ENCODE assay signal across 18 cellular contexts in the genomic region with DNA sequence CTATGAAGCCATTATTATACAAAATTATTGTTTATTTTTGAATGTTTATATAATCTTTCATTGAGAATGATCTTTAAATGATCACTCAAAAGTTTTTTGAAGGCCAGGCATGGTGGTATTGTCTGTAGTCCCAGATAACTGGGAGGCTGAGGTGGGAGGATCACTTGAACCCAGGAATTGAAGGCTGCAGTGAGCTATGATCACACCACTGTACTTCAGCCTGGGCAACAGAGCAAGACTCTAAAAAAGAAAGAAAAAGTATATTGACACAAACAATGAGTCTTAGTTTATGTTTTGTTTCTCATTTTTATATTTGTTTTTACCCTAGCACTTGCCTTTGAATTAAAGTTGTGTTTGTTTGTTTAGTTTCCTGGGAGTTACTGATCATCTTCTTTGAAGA. TPM values are rescaled to one million over a fixed set of nuclear protein-coding genes. Genes with fewer than 3 reads are reported as not detected.
DNase-seq lines count a peak whose midpoint lies in the region; ATAC-seq, FAIRE-seq and TF ChIP-seq lines count a peak whose summit lies in the region.
"Had no signal": no experiment of that assay in that cellular context is flagged by ENCODE, and none has a peak within 500 bp of the region (broad histone marks: within the 10 kb centered on the region; RNA-seq: fewer than 3 reads in every experiment).

No MANE protein-coding gene starts in this region.

- H3K9ac ChIP-seq in K562 (ENCODE audit: insufficient read depth in 1 of 2, low read depth in 2 of 2, low read length in 2 of 2), result no peak overlapping the region

- ATAC-seq in K562 (no peak), HG03565 (IDR thresholded peaks at IDR 0.05; ENCODE audit: unreplicated experiment) (no peak), GM21786 (IDR thresholded peaks at IDR 0.05; ENCODE audit: unreplicated experiment) (no peak)

- in situ Hi-C loops in K562 (cut with MboI), result loop anchor here (10.0 kb wide), 1 partner anchor 262 kb away; no protein-coding TSS in a partner anchor

- H4K20me1 ChIP-seq in K562 (replicated peaks; ENCODE audit: control insufficient read depth, insufficient read depth, low read length), result no peaks in the 10 kb centered on the region

- intact Hi-C loops in K562 (cut with micrococcal nuclease), result loop anchor here (10.0 kb wide), 1 partner anchor 262 kb away; no protein-coding TSS in a partner anchor

- H3K27ac ChIP-seq in AG04450 (ENCODE audit: low read depth, low read length) (no peak overlapping the region), K562 (ENCODE audit: extremely low read depth, low read depth, low read length) (no peak overlapping the region)

- no peak overlapping the region for H2AFZ ChIP-seq in K562 (ENCODE audit: low read depth, low read length)

- H3K4me1 Mint-ChIP-seq in HFFc6 (ENCODE audit: low read depth) (peaks cover 26% of the 10 kb centered on the region), neural crest cell (peaks cover 21% of the 10 kb centered on the region)

- TF ChIP-seq RAD21 in K562 (CRISPR knock-in tag; conservative IDR thresholded peaks at IDR 0.05 in 1 of 2, IDR thresholded peaks at IDR 0.05 in 1 of 2), result no peak

- H3K4me3 ChIP-seq in AG04450 (ENCODE audit: low read depth, low read length) (peak overlapping the region; percentile 66), K562 (no peak overlapping the region)

- no peak for TF ChIP-seq POLR2A in K562 (conservative IDR thresholded peaks at IDR 0.05)

- H3K27ac Mint-ChIP-seq in HFFc6 (peak overlapping the region; percentile 75), neural crest cell (ENCODE audit: unreplicated experiment) (no peak overlapping the region)
- H3K27ac Mint-ChIP-seq: CD14-positive monocyte had no signal

- TF ChIP-seq CTCF in AG04450 (IDR thresholded peaks at IDR 0.05; ENCODE audit: low read depth, low read length) (no peak), HFFc6 (IDR thresholded peaks at IDR 0.05) (no peak), K562 (IDR thresholded peaks at IDR 0.05 in 2 of 3, conservative IDR thresholded peaks at IDR 0.05 in 1 of 3; ENCODE audit: insufficient read depth in 2 of 3, low read depth in 1 of 3, low read length in 3 of 3) (no peak), neural crest cell (conservative IDR thresholded peaks at IDR 0.05) (no peak)

- H3K27me3 ChIP-seq in AG04450 (ENCODE audit: control insufficient read depth, insufficient read depth, low read length), result no peaks in the 10 kb centered on the region
- H3K27me3 ChIP-seq in K562 (ENCODE audit: control insufficient read depth in 2 of 2, insufficient read depth in 2 of 2, low read length in 2 of 2), result no peaks in the 10 kb centered on the region

- H3K9me1 ChIP-seq in K562 (ENCODE audit: control insufficient read depth, insufficient read depth, low read length), result no peaks in the 10 kb centered on the region

- POLR2A ChIA-PET in AG04450 (lab: Yijun Ruan, JAX) (interaction anchor here (0.7 kb wide), 1 partner anchor 26 kb away, joined by 3 read pairs; no protein-coding TSS in a partner anchor), K562 (lab: Yijun Ruan, JAX) (interaction anchor here (0.6 to 1.4 kb wide), 3 partner anchors 10 to 295 kb away, joined by 3 to 6 read pairs (median 5); no protein-coding TSS in a partner anchor)

- H3K36me3 ChIP-seq in K562 (ENCODE audit: control insufficient read depth, insufficient read depth, low read length), result peaks cover 39% of the 10 kb centered on the region

- peaks cover 33% of the 10 kb centered on the region; the same call in 1 of the 2 replicates for H3K36me3 Mint-ChIP-seq in HFFc6 (ENCODE audit: low read depth)
- H3K36me3 Mint-ChIP-seq in neural crest cell (ENCODE audit: low read depth), result peaks cover 11% of the 10 kb centered on the region

- TF ChIP-seq EP300 in K562 (IDR thresholded peaks at IDR 0.05; ENCODE audit: low read length), result no peak

- H3K4me3 Mint-ChIP-seq in HFFc6 (peak overlapping the region; percentile 48), neural crest cell (peak overlapping the region; percentile 75)
- H3K4me3 Mint-ChIP-seq: CD14-positive monocyte had no signal

- FAIRE-seq in K562 (lab: Jason Lieb, UNC), result peak; percentile 35

- no peaks in the 10 kb centered on the region; the same call in 1 of the 2 replicates for H3K27me3 Mint-ChIP-seq in HFFc6 (ENCODE audit: insufficient read depth)
- no peaks in the 10 kb centered on the region for H3K27me3 Mint-ChIP-seq in neural crest cell (ENCODE audit: low read depth)

- peaks cover 4% of the 10 kb centered on the region; the same call in 1 of the 2 replicates for H3K9me3 ChIP-seq in AG04450 (ENCODE audit: control insufficient read depth, insufficient read depth, low read length)
- 0 out of 2 replicates have a peak, but pooled peaks cover 7% of the 10 kb centered on the region for H3K9me3 ChIP-seq in K562 (replicated peaks; ENCODE audit: control insufficient read depth, insufficient read depth, low read depth, low read length)

- no TSS peak for BruUV-seq in K562 (replicated peaks; lab: Mats Ljungman, UMichigan)

- H3K9me3 Mint-ChIP-seq in HFFc6 (no peaks in the 10 kb centered on the region), neural crest cell (no peaks in the 10 kb centered on the region)

- no peak for DNase-seq in AG04450 (ENCODE audit: low read depth, low spot score)
- DNase-seq in HFFc6, result no peak
- no peak for DNase-seq in K562 (ENCODE audit: extremely low read depth in 1 of 4, low spot score in 3 of 4)
- DNase-seq in neural crest cell (ENCODE audit: low read depth, low spot score), result no peak
- DNase-seq in 8988T, result no peak
- no peak for DNase-seq in ecto neural progenitor cell (ENCODE audit: low spot score)
- DNase-seq: AML-193, COR-L47, DMS153, GOT3, KG1, NCI-H1048, NCI-H146, NCI-H2081, NCI-H774 had no signal

- CTCF ChIA-PET in AG04450 (lab: Charles Lee) (interaction anchor here (0.8 kb wide), 1 partner anchor 38 kb away, joined by 5 read pairs; no protein-coding TSS in a partner anchor), K562 (lab: Yijun Ruan, JAX; ENCODE audit: low intra/inter-chr PET ratio) (no interaction called here)

- peaks cover 27% of the 10 kb centered on the region for H3K79me2 ChIP-seq in K562 (ENCODE audit: control insufficient read depth, insufficient read depth, low read length)

- peaks cover 18% of the 10 kb centered on the region in 2 experiments for H3K4me1 ChIP-seq in K562 (replicated peaks in 1 of 2; ENCODE audit: control insufficient read depth in 2 of 2, insufficient read depth in 2 of 2, low read length in 2 of 2)

- no peak overlapping the region for H3K4me2 ChIP-seq in K562 (ENCODE audit: insufficient read depth, low read length)

TF ChIP-seq in K562, 482 proteins besides CTCF, POLR2A, EP300 and RAD21 (continues in another document):
- TF ChIP-seq BCOR (IDR thresholded peaks at IDR 0.05) (peak; percentile 84), ZBTB12 (CRISPR knock-in tag; IDR thresholded peaks at IDR 0.05) (no peak)

RNA-seq across cellular contexts. Expression of gene TWSG1, which starts 2.3 kb away (rescaled TPM):
- polyA plus RNA-seq in AG04450 (2011; rRNA removed) (301 and 328 TPM in 2 replicates), K562 (2011; rRNA removed) (37.2 and 43.3 TPM in 2 replicates), K562 (2014; fragmentation: Illumina TruSeq; extraction: Trizol) (21.3 and 25.1 TPM in 2 replicates), K562 (2014; fragmentation: Nextera tagmentation; extraction: Ambion mirVana) (10 to 100 TPM; 10.4 to 11.3 TPM), K562 (2014; rRNA removed) (16.6 TPM in 2 replicates)
- 368 and 380 TPM in 2 replicates for polyA minus RNA-seq in AG04450 (2011; rRNA and poly(A)+ RNA removed)
- 100 to 1,000 TPM; 119 to 153 (median 138) TPM for total RNA-seq in HFFc6 (2021; fragmentation: NEBNext Ultra II Directional; extraction: Animal tissue kit (Norgen Biotek cat#: 25700))
- 26.0 and 36.6 TPM in 2 replicates for total RNA-seq in K562 (2011; cell fraction: chromatin; rRNA removed; ENCODE audit: low replicate concordance)
- total RNA-seq in K562 (2011; cell fraction: nucleolus; rRNA removed), result 21.5 and 28.8 TPM in 2 replicates
- 34.2 and 50.5 TPM in 2 replicates for total RNA-seq in K562 (2011; cell fraction: nucleoplasm; rRNA removed)
- total RNA-seq in K562 (2014; rRNA removed) (17.9 and 22.5 TPM in 2 replicates), K562 (2014; rRNA removed; fragmentation: Illumina TruSeq; extraction: Trizol) (30.5 and 33.3 TPM in 2 replicates), K562 (2015; rRNA removed; fragmentation: Illumina TruSeq; extraction: Trizol) (27.0 and 31.4 TPM in 2 replicates), K562 (2021) (26.2 and 29.1 TPM in 2 replicates), neural crest cell (48.2 and 50.4 TPM in 2 replicates)
- polyA plus RNA-seq in K562 (2011; cell fraction: cytosol; rRNA removed), result 20.1 and 40.3 TPM in 2 replicates
- 11.0 and 18.5 TPM in 2 replicates for polyA plus RNA-seq in K562 (2011; cell fraction: nucleus; rRNA removed)
- polyA plus RNA-seq in K562 (2012), result 34.6 and 37.6 TPM in 2 replicates
- 78.2 and 99.4 TPM in 2 replicates for polyA minus RNA-seq in K562 (2011; rRNA and poly(A)+ RNA removed)
- polyA minus RNA-seq in K562 (2011; cell fraction: cytosol; rRNA and poly(A)+ RNA removed), result 30.4 and 37.3 TPM in 2 replicates
- polyA minus RNA-seq in K562 (2011; cell fraction: nucleus; rRNA and poly(A)+ RNA removed), result 6.6 and 15.6 TPM in 2 replicates
